ENCODE assay signal across 8 cellular contexts in genomic region chr15:98647774-98648653, GRCh38. TPM values are rescaled to one million over a fixed set of nuclear protein-coding genes. Genes with fewer than 3 reads are reported as not detected.
DNase-seq lines count a peak whose midpoint lies in the region; ATAC-seq and TF ChIP-seq lines count a peak whose summit lies in the region.

Gene IGF1R, plus strand, starts transcription at chr15:98648539. Its CDS starts 1,043 bp downstream, at chr15:98649582.

- TF ChIP-seq CTCF in natural killer cell (IDR thresholded peaks at IDR 0.05), result no peak

- H3K27me3 Mint-ChIP-seq in activated T-helper 17 cell treated with anti-CD3 and anti-CD28 coated beads, Interleukin-2, amount 50 U/mL, for 72 hours, result peaks cover 28% of the 10 kb centered on the region
- peaks cover 33 to 36% of the 10 kb centered on the region in 2 donors for H3K27me3 Mint-ChIP-seq in natural killer cell (ENCODE audit: low read depth in 2 of 2)

- peaks cover 16% of the 10 kb centered on the region for H3K36me3 Mint-ChIP-seq in activated T-helper 17 cell treated with anti-CD3 and anti-CD28 coated beads, Interleukin-2, amount 50 U/mL, for 72 hours (ENCODE audit: low read depth)
- no peaks in the 10 kb centered on the region for H3K36me3 Mint-ChIP-seq in natural killer cell

- H3K4me3 ChIP-seq in Jurkat, Clone E6-1 (ENCODE audit: low read length), result peak within 1 kb of the TSS; percentile 61

- no peak within 1 kb of the TSS for H3K27ac Mint-ChIP-seq in activated T-helper 17 cell treated with anti-CD3 and anti-CD28 coated beads, Interleukin-2, amount 50 U/mL, for 72 hours
- H3K27ac Mint-ChIP-seq in natural killer cell, result peak within 1 kb of the TSS; percentile 60 to 99

- peaks cover 22% of the 10 kb centered on the region for H3K4me1 Mint-ChIP-seq in activated T-helper 17 cell treated with anti-CD3 and anti-CD28 coated beads, Interleukin-2, amount 50 U/mL, for 72 hours
- H3K4me1 Mint-ChIP-seq in natural killer cell, result peaks cover 28 to 35% of the 10 kb centered on the region in 2 donors

- DNase-seq in DMS 273 (lab: John Stamatoyannopoulos, UW; ENCODE audit: unreplicated experiment) (peak; percentile 94), RPMI8226 (peak; percentile 97), fibroblast of peridontal ligament (ENCODE audit: extremely low read depth) (peak; percentile 81), natural killer cell (peak; percentile 95)
- peak; percentile 81 for DNase-seq in Jurkat, Clone E6-1 (ENCODE audit: low read depth, low spot score)
- DNase-seq in stimulated activated naive CD4-positive, alpha-beta T cell (lab: John Stamatoyannopoulos, UW), result peak; percentile 84 to 93 (median 90)

- ATAC-seq in GM21576 (IDR thresholded peaks at IDR 0.05; ENCODE audit: unreplicated experiment), result peak; percentile 66
- ATAC-seq in activated T-helper 17 cell treated with anti-CD3 and anti-CD28 coated beads, Interleukin-2, amount 50 U/mL, for 72 hours (replicated peaks), result peak; percentile 56
- ATAC-seq in natural killer cell, result peak; percentile 73 to 91 (median 79)

- H3K9me3 Mint-ChIP-seq in activated T-helper 17 cell treated with anti-CD3 and anti-CD28 coated beads, Interleukin-2, amount 50 U/mL, for 72 hours, result no peaks in the 10 kb centered on the region
- H3K9me3 Mint-ChIP-seq in natural killer cell, result no peaks in the 10 kb centered on the region

- intact Hi-C loops in natural killer cell (cut with micrococcal nuclease), result loop anchor here (1.0 kb wide), 1 partner anchor 205 kb away; no protein-coding TSS in a partner anchor

- peak within 1 kb of the TSS; percentile 58 for H3K4me3 Mint-ChIP-seq in activated T-helper 17 cell treated with anti-CD3 and anti-CD28 coated beads, Interleukin-2, amount 50 U/mL, for 72 hours
- peak within 1 kb of the TSS; percentile 91 for H3K4me3 Mint-ChIP-seq in natural killer cell

RNA-seq across cellular contexts. Expression of gene IGF1R, which starts in this region (rescaled TPM):
- 11.7 TPM for polyA plus RNA-seq in Jurkat, Clone E6-1 (2012; ENCODE audit: insufficient read depth, insufficient read length)
- total RNA-seq in activated T-helper 17 cell treated with anti-CD3 and anti-CD28 coated beads, Interleukin-2, amount 50 U/mL, for 72 hours, result 10 to 100 TPM in 1 of 2 donors, 1 to 10 TPM in 1; 4.6 to 33.8 TPM
- total RNA-seq in natural killer cell, result 10 to 100 TPM; 47.3 to 50.7 (median 49.0) TPM

Comparison
In these comparisons a context has a peak if more than half of its experiments do, and no peak if none do; other contexts are left out.
1. Peak in every context shown above with its lines: DNase-seq, ATAC-seq and H3K4me3 ChIP-seq.